Comparison of ENCODE assay signal across 13 cellular contexts in genomic region chr1:200367841-200368534, GRCh38. TPM values are rescaled to one million over a fixed set of nuclear protein-coding genes. Genes with fewer than 3 reads are reported as not detected.
DNase-seq lines count a peak whose midpoint lies in the region; ATAC-seq and TF ChIP-seq lines count a peak whose summit lies in the region.
"Had no signal": no experiment of that assay in that cellular context is flagged by ENCODE, and none has a peak within 500 bp of the region (broad histone marks: within the 10 kb centered on the region; RNA-seq: fewer than 3 reads in every experiment).

No MANE protein-coding gene starts in this region.

- H3K9me3 ChIP-seq in IMR-90 (ENCODE audit: control insufficient read depth, insufficient read depth, low read length) (no peaks in the 10 kb centered on the region), adipocyte (ENCODE audit: control insufficient read depth, low read length) (no peaks in the 10 kb centered on the region), suprapubic skin (no peaks in the 10 kb centered on the region)

- peaks cover 0 to 41% (median 34%) of the 10 kb centered on the region in 3 donors for H3K36me3 Mint-ChIP-seq in naive thymus-derived CD8-positive, alpha-beta T cell

- no peak overlapping the region; the same call in 1 of the 2 replicates for H3K56ac ChIP-seq in IMR-90 (ENCODE audit: extremely low read depth, insufficient read depth, low read length)

- no peak overlapping the region for H3K4me3 Mint-ChIP-seq in naive thymus-derived CD8-positive, alpha-beta T cell
- H3K4me3 Mint-ChIP-seq: activated T-cell treated with anti-CD3 and anti-CD28 coated beads, Interleukin-2, amount 50 U/mL, for 24 hours; T-cell had no signal

- H3K4ac ChIP-seq in IMR-90 (ENCODE audit: low read depth, low read length), result peak overlapping the region; percentile 92

- peak overlapping the region; percentile 84; the same call in 1 of the 2 replicates for H2AK5ac ChIP-seq in IMR-90 (ENCODE audit: low read depth, low read length)

- POLR2A ChIA-PET in IMR-90 (lab: Charles Lee; ENCODE audit: unreplicated experiment), result no interaction called here
- POLR2A ChIA-PET in naive thymus-derived CD8-positive, alpha-beta T cell (lab: Charles Lee), result no interaction called here

- H3K36me3 ChIP-seq in IMR-90 (ENCODE audit: control insufficient read depth, insufficient read depth, low read length) (no peaks in the 10 kb centered on the region), adipocyte (ENCODE audit: control insufficient read depth, insufficient read depth, low read length, severe bottlenecking) (no peaks in the 10 kb centered on the region), suprapubic skin (no peaks in the 10 kb centered on the region)

- H3K4me1 ChIP-seq in IMR-90 (ENCODE audit: control insufficient read depth, insufficient read depth, low read length) (peaks cover 16% of the 10 kb centered on the region), adipocyte (ENCODE audit: control insufficient read depth, insufficient read depth, low read length) (peaks cover 49% of the 10 kb centered on the region), suprapubic skin (no peaks in the 10 kb centered on the region)

- TF ChIP-seq RAD21 in IMR-90 (IDR thresholded peaks at IDR 0.05; ENCODE audit: low read length), result no peak

- peaks cover 0 to 9% (median 0%) of the 10 kb centered on the region in 4 donors for H3K4me1 Mint-ChIP-seq in naive thymus-derived CD8-positive, alpha-beta T cell
- H3K4me1 Mint-ChIP-seq: T-cell had no signal

- peak; percentile 62 for ATAC-seq in IMR-90 (ENCODE audit: low read depth)
- ATAC-seq in GM18498 (IDR thresholded peaks at IDR 0.05; ENCODE audit: unreplicated experiment), result no peak
- no peak for ATAC-seq in naive thymus-derived CD8-positive, alpha-beta T cell
- ATAC-seq: T-cell had no signal

- peak overlapping the region; percentile 90 for H2BK120ac ChIP-seq in IMR-90 (ENCODE audit: low read depth, low read length)

- H3K27me3 Mint-ChIP-seq in naive thymus-derived CD8-positive, alpha-beta T cell, result peaks cover 0 to 2% (median 0%) of the 10 kb centered on the region in 5 donors
- H3K27me3 Mint-ChIP-seq: activated T-cell treated with anti-CD3 and anti-CD28 coated beads, Interleukin-2, amount 50 U/mL, for 24 hours; T-cell had no signal

- peak overlapping the region; percentile 71; the same call in 1 of the 2 replicates for H3K18ac ChIP-seq in IMR-90 (ENCODE audit: low read depth, low read length)

- H3K27me3 ChIP-seq in IMR-90 (ENCODE audit: control insufficient read depth, insufficient read depth, low read length) (no peaks in the 10 kb centered on the region), adipocyte (replicated peaks; ENCODE audit: control insufficient read depth, insufficient read depth, low read length) (no peaks in the 10 kb centered on the region), suprapubic skin (no peaks in the 10 kb centered on the region)

- in situ Hi-C loops in IMR-90 (cut with MboI; ENCODE audit: low sequenced_read_pairs), result no loop called here

- H2BK5ac ChIP-seq in IMR-90 (ENCODE audit: low read depth, low read length, poor library complexity, severe bottlenecking), result peak overlapping the region; percentile 86

- no peak for TF ChIP-seq CTCF in IMR-90 (conservative IDR thresholded peaks at IDR 0.05; ENCODE audit: low read depth, low read length)
- TF ChIP-seq CTCF in suprapubic skin (IDR thresholded peaks at IDR 0.05), result no peak

- H3K27ac ChIP-seq in IMR-90 (ENCODE audit: insufficient read depth, low read length) (no peak overlapping the region), suprapubic skin (no peak overlapping the region)

- H3K9ac ChIP-seq in IMR-90 (ENCODE audit: low read depth, low read length) (no peak overlapping the region), adipocyte (ENCODE audit: low read length) (no peak overlapping the region)

- whole genome bisulfite sequencing in IMR-90 (ENCODE audit: extremely low coverage in 2 of 2, insufficient read length in 1 of 2), 2 experiments, result no CpG with 5 or more reads among the region's 3 CpGs
- WGBS in suprapubic skin, result 82% methylated on average over 3 of the region's 3 CpGs

- H4K8ac ChIP-seq in IMR-90 (ENCODE audit: low read depth in 2 of 2, low read length in 2 of 2), result peak overlapping the region; percentile 75 to 84; a peak in 3 of 4 replicates

- H3K23ac ChIP-seq in IMR-90 (ENCODE audit: low read depth, low read length), result peak overlapping the region; percentile 86

- H4K5ac ChIP-seq in IMR-90 (ENCODE audit: low read depth, low read length), result peak overlapping the region; percentile 75

- dilution Hi-C loops in IMR-90 (cut with HindIII; ENCODE audit: low sequenced_read_pairs, unreplicated experiment), result no loop called here

- H3K4me2 ChIP-seq in IMR-90 (ENCODE audit: low read depth, low read length), result peak overlapping the region; percentile 26; the same call in 1 of the 2 replicates

- H3K27ac Mint-ChIP-seq in naive thymus-derived CD8-positive, alpha-beta T cell, result no peak overlapping the region
- H3K27ac Mint-ChIP-seq: activated T-cell treated with anti-CD3 and anti-CD28 coated beads, Interleukin-2, amount 50 U/mL, for 24 hours; T-cell had no signal

- peak overlapping the region; percentile 98 for H2BK15ac ChIP-seq in IMR-90 (ENCODE audit: low read depth, low read length)

- H3K9me3 Mint-ChIP-seq in naive thymus-derived CD8-positive, alpha-beta T cell, result no peaks in the 10 kb centered on the region
- H3K9me3 Mint-ChIP-seq: activated T-cell treated with anti-CD3 and anti-CD28 coated beads, Interleukin-2, amount 50 U/mL, for 24 hours; T-cell had no signal

- DNase-seq in A172 (ENCODE audit: low spot score) (peak; percentile 66), IMR-90 (peak; percentile 85), adipocyte (ENCODE audit: low read depth) (peak; percentile 45), kidney glomerular epithelial cell (lab: John Stamatoyannopoulos, UW) (peak; percentile 74), suprapubic skin (ENCODE audit: low spot score in 2 of 2) (no peak), SK-N-DZ (ENCODE audit: low spot score) (no peak)
- no peak for DNase-seq in naive thymus-derived CD8-positive, alpha-beta T cell
- DNase-seq: activated T-cell treated with anti-CD3 and anti-CD28 coated beads, Interleukin-2, amount 50 U/mL, for 24 hours; islet precursor cell; NCI-H187 treated with DMSO at 0.1 percent for 48 hours; stimulated activated naive CD4-positive, alpha-beta T cell treated with Interleukin-2 at 50 U/mL for 16 hours; T-cell had no signal

- intact Hi-C loops in IMR-90 (cut with micrococcal nuclease), result no loop called here

- no peak for TF ChIP-seq EP300 in suprapubic skin (IDR thresholded peaks at IDR 0.05)

- BruUV-seq in IMR-90 (replicated peaks; lab: Mats Ljungman, UMichigan), result no TSS peak

- H4K20me1 ChIP-seq in IMR-90 (ENCODE audit: insufficient read depth, low read length), result no peaks in the 10 kb centered on the region

- peaks cover 12% of the 10 kb centered on the region for H3K9me1 ChIP-seq in IMR-90 (ENCODE audit: insufficient read depth, low read length)

- peak overlapping the region; percentile 86 for H2AK9ac ChIP-seq in IMR-90 (replicated peaks; ENCODE audit: low read depth, low read length, poor library complexity)

- peak overlapping the region; percentile 71 for H2AFZ ChIP-seq in IMR-90 (replicated peaks; ENCODE audit: low read length, poor library complexity)

- no peaks in the 10 kb centered on the region; a peak in 1 of 4 replicates for H3K79me1 ChIP-seq in IMR-90 (ENCODE audit: low read depth in 1 of 2, low read length in 2 of 2)

- CTCF ChIA-PET in IMR-90 (lab: Yijun Ruan, JAX), result interaction anchor here (1.3 kb wide), 1 partner anchor 47 kb away, joined by 5 read pairs; no protein-coding TSS in a partner anchor

- peak overlapping the region; percentile 89 for H3K14ac ChIP-seq in IMR-90 (replicated peaks; ENCODE audit: low read depth, low read length)

- H4K91ac ChIP-seq in IMR-90 (ENCODE audit: insufficient read depth, low read depth, low read length), result peak overlapping the region; percentile 59; the same call in 1 of the 2 replicates

- no peak overlapping the region for H3K4me3 ChIP-seq in IMR-90 (ENCODE audit: insufficient read depth, low read depth, low read length)
- H3K4me3 ChIP-seq in adipocyte (ENCODE audit: low read length), result no peak overlapping the region
- H3K4me3 ChIP-seq in suprapubic skin, result no peak overlapping the region

- no peak for TF ChIP-seq POLR2A in IMR-90 (IDR thresholded peaks at IDR 0.05; ENCODE audit: low read depth, low read length)
- no peak for TF ChIP-seq POLR2A in suprapubic skin (IDR thresholded peaks at IDR 0.05)

- H2BK20ac ChIP-seq in IMR-90 (ENCODE audit: low read depth, low read length), result peak overlapping the region; percentile 83

TF ChIP-seq in IMR-90, 13 proteins besides CTCF, POLR2A, EP300 and RAD21:
- TF ChIP-seq CEBPB (IDR thresholded peaks at IDR 0.05; ENCODE audit: low read depth, low read length) (peak; percentile 42; the same call in 1 of the 2 replicates), RFX5 (IDR thresholded peaks at IDR 0.05; ENCODE audit: low read depth, low read length) (no peak), FOS (IDR thresholded peaks at IDR 0.05; ENCODE audit: low read depth, low read length) (peak; percentile 29; the same call in 1 of the 2 replicates), NFE2L2 (IDR thresholded peaks at IDR 0.05; ENCODE audit: low read depth, low read length) (0 out of 2 replicates have a peak, but pooled peaks have one; percentile 14), BHLHE40 (IDR thresholded peaks at IDR 0.05; ENCODE audit: low read depth, low read length) (peak; percentile 85), MAFK (IDR thresholded peaks at IDR 0.05; ENCODE audit: low read depth, low read length) (peak; percentile 8; the same call in 1 of the 2 replicates), SMC3 (IDR thresholded peaks at IDR 0.05; ENCODE audit: low read depth, low read length) (no peak)

RNA-seq across cellular contexts. Expression of gene ZNF281, which starts 41.8 kb away (rescaled TPM):
- total RNA-seq in A172 (2014; rRNA removed; shearing (Covaris generic)), result 17.1 and 19.1 TPM in 2 replicates
- total RNA-seq in IMR-90 (2012; rRNA removed) (37.5 and 38.0 TPM in 2 replicates), suprapubic skin (1 to 10 TPM; 4.5 to 9.4 (median 8.2) TPM)
- polyA plus RNA-seq in IMR-90 (2012; rRNA removed), result 5.4 and 7.0 TPM in 2 replicates
- 1.1 and 1.7 TPM in 2 replicates for polyA plus RNA-seq in IMR-90 (2012; cell fraction: cytosol; rRNA removed)
- 2.1 and 9.7 TPM in 2 replicates for polyA plus RNA-seq in IMR-90 (2012; cell fraction: nucleus; rRNA removed; ENCODE audit: low replicate concordance)
- total RNA-seq in naive thymus-derived CD8-positive, alpha-beta T cell, result 10 to 100 TPM; 24.7 to 25.9 TPM
- 10 to 100 TPM; 27.7 to 38.4 (median 28.5) TPM for polyA plus RNA-seq in naive thymus-derived CD8-positive, alpha-beta T cell
- 14.8 and 15.3 TPM in 2 replicates for polyA plus RNA-seq in SK-N-DZ (2014; cell fraction: cytosol; rRNA removed)
- polyA plus RNA-seq in SK-N-DZ (2014; cell fraction: nucleus; rRNA removed), result 12.2 and 13.3 TPM in 2 replicates

Comparison
In these comparisons a context has a peak if more than half of its experiments do, and no peak if none do; other contexts are left out.
1. DNase-seq: peak in A172 (single experiment), IMR-90 (single experiment), adipocyte (single experiment) and kidney glomerular epithelial cell (single experiment); none in suprapubic skin (0 of 2), naive thymus-derived CD8-positive, alpha-beta T cell (0 of 10) and SK-N-DZ (single experiment).